Comparison of ENCODE assay signal across 1 cellular context in genomic region chr3:196444495-196444894, GRCh38.
A peak's percentile ranks its signal among the peaks of the same experiment; 100 is the strongest.
TF ChIP-seq lines count a peak whose summit lies in the region.

No MANE protein-coding gene starts in this region.

TF ChIP-seq in K562, 482 proteins besides CTCF, POLR2A, EP300 and RAD21 (continued from another document and continues in another):
- TF ChIP-seq CUX1 (CRISPR knock-in tag; IDR thresholded peaks at IDR 0.05) (no peak), ZNF551 (CRISPR knock-in tag; IDR thresholded peaks at IDR 0.05) (no peak), CCAR2 (IDR thresholded peaks at IDR 0.05; ENCODE audit: low read depth, low read length) (no peak), KAT8 (IDR thresholded peaks at IDR 0.05; ENCODE audit: low read depth) (no peak), HDAC1 (IDR thresholded peaks at IDR 0.05) (peak in 1 of 2 experiments; percentile 38; a peak in 1 of 4 replicates), CGGBP1 (CRISPR knock-in tag; IDR thresholded peaks at IDR 0.05) (no peak), TRIM24 (IDR thresholded peaks at IDR 0.05) (no peak), SAFB2 (IDR thresholded peaks at IDR 0.05; ENCODE audit: borderline replicate concordance, low read depth, low read length, severe bottlenecking) (no peak), NR2F6 (CRISPR knock-in tag; IDR thresholded peaks at IDR 0.05) (no peak), POU5F1 (IDR thresholded peaks at IDR 0.05; ENCODE audit: borderline replicate concordance, low read depth, low read length, partially characterized antibody) (no peak), JUNB (CRISPR knock-in tag; conservative IDR thresholded peaks at IDR 0.05) (no peak), ELK3 (CRISPR knock-in tag; IDR thresholded peaks at IDR 0.05) (no peak), KAT2B (IDR thresholded peaks at IDR 0.05; ENCODE audit: low read depth, low read length) (no peak), ZNF124 (CRISPR knock-in tag; IDR thresholded peaks at IDR 0.05) (no peak), HINFP (tag; conservative IDR thresholded peaks at IDR 0.05; ENCODE audit: low read depth) (0 out of 2 replicates have a peak, but pooled peaks have one; percentile 42), KLF10 (CRISPR knock-in tag; IDR thresholded peaks at IDR 0.05) (no peak), ETV1 (tag; conservative IDR thresholded peaks at IDR 0.05; ENCODE audit: low read depth) (0 out of 2 replicates have a peak, but pooled peaks have one; percentile 20), SUPT5H (IDR thresholded peaks at IDR 0.05) (no peak), ZBTB40 (IDR thresholded peaks at IDR 0.05) (0 out of 2 replicates have a peak, but pooled peaks have one; percentile 13), ZBTB40 (CRISPR knock-in tag; IDR thresholded peaks at IDR 0.05) (no peak), TAF15 (IDR thresholded peaks at IDR 0.05; ENCODE audit: low read depth, low read length) (no peak), CBFB (CRISPR knock-in tag; IDR thresholded peaks at IDR 0.05) (no peak), FOXK1 (CRISPR knock-in tag; IDR thresholded peaks at IDR 0.05; ENCODE audit: borderline replicate concordance) (no peak), PBX2 (CRISPR knock-in tag; IDR thresholded peaks at IDR 0.05; ENCODE audit: low read depth) (no peak), PBX2 (tag; conservative IDR thresholded peaks at IDR 0.05; ENCODE audit: low read depth) (no peak), ZBTB9 (CRISPR knock-in tag; IDR thresholded peaks at IDR 0.05) (no peak), MNT (conservative IDR thresholded peaks at IDR 0.05) (no peak), NCOA4 (IDR thresholded peaks at IDR 0.05; ENCODE audit: partially characterized antibody) (no peak), MTA2 (IDR thresholded peaks at IDR 0.05; ENCODE audit: low read depth) (no peak)
